ENCODE assay signal across 29 cellular contexts in the genomic region with DNA sequence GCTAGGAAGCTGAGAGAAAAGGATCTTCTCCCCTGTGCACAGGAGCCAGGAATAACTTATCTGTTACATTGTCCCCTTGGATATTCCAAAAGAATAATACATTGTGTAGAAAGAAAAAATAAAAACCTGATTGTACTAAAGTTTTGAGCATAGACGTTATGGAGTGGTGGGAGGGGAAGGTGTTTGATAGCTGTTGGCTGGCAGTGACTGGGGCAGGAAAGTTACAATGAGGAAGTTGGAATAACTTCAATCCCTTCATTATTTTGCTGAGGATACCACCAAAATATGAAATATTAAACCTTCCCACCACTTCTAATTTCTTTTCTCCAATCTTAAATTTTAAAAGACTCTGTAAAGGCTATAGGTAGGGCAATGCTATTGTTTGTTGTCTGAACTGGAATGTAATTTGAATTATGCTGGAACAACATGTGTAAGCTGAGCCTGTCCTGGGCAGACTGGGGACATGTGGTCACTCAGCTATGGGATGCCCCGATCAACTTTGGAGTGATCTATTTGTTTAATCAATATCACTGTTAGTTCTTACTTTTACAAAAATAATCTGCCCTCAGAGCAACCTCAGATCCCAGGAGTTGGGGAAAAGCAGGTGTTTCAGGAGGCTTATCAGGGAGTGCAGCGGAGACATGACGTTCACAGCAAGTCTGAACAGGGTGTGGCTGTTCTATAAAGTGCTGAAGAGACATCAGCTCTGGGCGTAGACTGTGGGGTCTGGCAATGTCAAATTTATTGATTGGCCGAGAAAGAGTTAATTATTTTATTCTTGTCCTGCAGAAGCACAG. TPM values are rescaled to one million over a fixed set of nuclear protein-coding genes. Genes with fewer than 3 reads are reported as not detected.
"Had no signal": no experiment of that assay in that cellular context is flagged by ENCODE, and none has a peak within 500 bp of the region (broad histone marks: within the 10 kb centered on the region; RNA-seq: fewer than 3 reads in every experiment).

No MANE protein-coding gene starts in this region.

- H3K4me3 Mint-ChIP-seq: activated B cell treated with CpG ODN at 0.5 μM for 24 hours; activated CD4-positive, alpha-beta T cell treated with anti-CD3 and anti-CD28 coated beads, Interleukin-2, amount 10 ng/mL, durations not matched to agents 24 days and 14 days; activated CD8-positive, alpha-beta memory T cell treated with anti-CD3 and anti-CD28 coated beads, Interleukin-2, amount 10 ng/mL, durations not matched to agents 7 days and 5 days; activated naive CD4-positive, alpha-beta T cell treated with anti-CD3 and anti-CD28 coated beads, Interleukin-2, amount 50 U/mL, for 24 hours; activated T-cell treated with anti-CD3 and anti-CD28 coated beads, Interleukin-2, amount 50 U/mL, for 24 hours; activated T-helper 1 cell treated with anti-CD3 and anti-CD28 coated beads, Interleukin-12 subunit alpha, Interleukin-12 subunit beta, Interleukin-2, Interleukin-4 antibody, amounts not matched to agents 30 ng/mL and 10 ng/mL and 1 ng/mL, durations not matched to agents 14 hours and 24 hours and 36 hours; T-cell had no signal

- H3K27ac Mint-ChIP-seq: activated B cell treated with CpG ODN at 0.5 μM for 24 hours; activated CD4-positive, alpha-beta T cell treated with anti-CD3 and anti-CD28 coated beads, Interleukin-2, amount 10 ng/mL, durations not matched to agents 24 days and 14 days; activated CD8-positive, alpha-beta memory T cell treated with anti-CD3 and anti-CD28 coated beads, Interleukin-2, amount 10 ng/mL, durations not matched to agents 7 days and 5 days; activated naive CD4-positive, alpha-beta T cell treated with anti-CD3 and anti-CD28 coated beads, Interleukin-2, amount 50 U/mL, for 24 hours; activated T-cell treated with anti-CD3 and anti-CD28 coated beads, Interleukin-2, amount 50 U/mL, for 24 hours; activated T-helper 1 cell treated with anti-CD3 and anti-CD28 coated beads, Interleukin-12 subunit alpha, Interleukin-12 subunit beta, Interleukin-2, Interleukin-4 antibody, amounts not matched to agents 30 ng/mL and 10 ng/mL and 1 ng/mL, durations not matched to agents 14 hours and 24 hours and 36 hours; T-cell had no signal

- H3K9me3 Mint-ChIP-seq: activated B cell treated with CpG ODN at 0.5 μM for 24 hours; activated CD4-positive, alpha-beta T cell treated with anti-CD3 and anti-CD28 coated beads, Interleukin-2, amount 10 ng/mL, durations not matched to agents 24 days and 14 days; activated naive CD4-positive, alpha-beta T cell treated with anti-CD3 and anti-CD28 coated beads, Interleukin-2, amount 50 U/mL, for 24 hours; activated T-cell treated with anti-CD3 and anti-CD28 coated beads, Interleukin-2, amount 50 U/mL, for 24 hours; activated T-helper 1 cell treated with anti-CD3 and anti-CD28 coated beads, Interleukin-12 subunit alpha, Interleukin-12 subunit beta, Interleukin-2, Interleukin-4 antibody, amounts not matched to agents 30 ng/mL and 10 ng/mL and 1 ng/mL, durations not matched to agents 14 hours and 24 hours and 36 hours; T-cell had no signal

- H3K4me1 ChIP-seq: breast epithelium had no signal

- H3K27me3 ChIP-seq: breast epithelium had no signal

- DNase-seq: activated B cell treated with CpG ODN at 0.5 μM for 24 hours; activated CD4-positive, alpha-beta T cell treated with anti-CD3 and anti-CD28 coated beads for 1 hour; activated CD4-positive, alpha-beta T cell treated with anti-CD3 and anti-CD28 coated beads, Interleukin-2, amount 10 ng/mL, durations not matched to agents 24 days and 14 days; activated CD4-positive, alpha-beta T cell treated with anti-CD3 and anti-CD28 coated beads, Interleukin-2, amount 50 U/mL, for 48 hours; activated CD8-positive, alpha-beta memory T cell treated with anti-CD3 and anti-CD28 coated beads, Interleukin-2, amount 10 ng/mL, durations not matched to agents 7 days and 5 days; activated effector memory CD4-positive, alpha-beta T cell treated with Interleukin-2 at 50 U/mL for 16 hours; activated naive CD4-positive, alpha-beta T cell; activated T-cell treated with anti-CD3 and anti-CD28 coated beads, Interleukin-2, amount 50 U/mL, for 24 hours; aorta; KG1; NCI-H1048; NCI-H1930; NCI-H2171; NCI-H2227 treated with DMSO at 0.1 percent for 48 hours; NCI-H446 treated with DMSO at 0.1 percent for 48 hours; NCI-H524 treated with DMSO at 0.1 percent for 48 hours; NCI-H82; SIG-M5; T-cell; T-helper 2 cell; T1000 had no signal

- H3K9me3 ChIP-seq: breast epithelium had no signal

- H3K36me3 ChIP-seq: breast epithelium had no signal

- H3K4me1 Mint-ChIP-seq: activated B cell treated with CpG ODN at 0.5 μM for 24 hours; activated CD4-positive, alpha-beta T cell treated with anti-CD3 and anti-CD28 coated beads, Interleukin-2, amount 10 ng/mL, durations not matched to agents 24 days and 14 days; activated CD8-positive, alpha-beta memory T cell treated with anti-CD3 and anti-CD28 coated beads, Interleukin-2, amount 10 ng/mL, durations not matched to agents 7 days and 5 days; activated naive CD4-positive, alpha-beta T cell treated with anti-CD3 and anti-CD28 coated beads, Interleukin-2, amount 50 U/mL, for 24 hours; T-cell had no signal

- H3K27me3 Mint-ChIP-seq: activated T-cell treated with anti-CD3 and anti-CD28 coated beads, Interleukin-2, amount 50 U/mL, for 24 hours had no signal

- H3K27ac ChIP-seq: breast epithelium had no signal

- H3K36me3 Mint-ChIP-seq: activated CD8-positive, alpha-beta memory T cell treated with anti-CD3 and anti-CD28 coated beads, Interleukin-2, amount 10 ng/mL, durations not matched to agents 7 days and 5 days; activated naive CD4-positive, alpha-beta T cell treated with anti-CD3 and anti-CD28 coated beads, Interleukin-2, amount 50 U/mL, for 24 hours; T-cell had no signal

- ATAC-seq: activated CD8-positive, alpha-beta memory T cell treated with anti-CD3 and anti-CD28 coated beads, Interleukin-2, amount 10 ng/mL, durations not matched to agents 7 days and 5 days; T-cell had no signal

- FAIRE-seq: TTC549 had no signal

- H3K4me3 ChIP-seq: breast epithelium had no signal

RNA-seq across cellular contexts. Expression of a gene that starts 20.8 kb away (rescaled TPM):
- total RNA-seq: activated B cell treated with CpG ODN at 0.5 μM for 24 hours; activated CD4-positive, alpha-beta T cell treated with anti-CD3 and anti-CD28 coated beads, Interleukin-2, amount 10 ng/mL, durations not matched to agents 24 days and 14 days; activated CD8-positive, alpha-beta memory T cell treated with anti-CD3 and anti-CD28 coated beads, Interleukin-2, amount 10 ng/mL, durations not matched to agents 7 days and 5 days; activated T-helper 1 cell treated with anti-CD3 and anti-CD28 coated beads, Interleukin-12 subunit alpha, Interleukin-12 subunit beta, Interleukin-2, Interleukin-4 antibody, amounts not matched to agents 30 ng/mL and 10 ng/mL and 1 ng/mL, durations not matched to agents 14 hours and 24 hours and 36 hours; breast epithelium; LHCN-M2; M059J; OCI-LY7; RPMI7951 had no signal
- polyA plus RNA-seq: aorta had no signal

RNA-seq across cellular contexts. Expression of a gene that starts 28.2 kb away (rescaled TPM):
- total RNA-seq: LHCN-M2, M059J, OCI-LY7, RPMI7951 had no signal
- polyA plus RNA-seq: aorta had no signal
